ENCODE assay signal across 2 cellular contexts in the genomic region with DNA sequence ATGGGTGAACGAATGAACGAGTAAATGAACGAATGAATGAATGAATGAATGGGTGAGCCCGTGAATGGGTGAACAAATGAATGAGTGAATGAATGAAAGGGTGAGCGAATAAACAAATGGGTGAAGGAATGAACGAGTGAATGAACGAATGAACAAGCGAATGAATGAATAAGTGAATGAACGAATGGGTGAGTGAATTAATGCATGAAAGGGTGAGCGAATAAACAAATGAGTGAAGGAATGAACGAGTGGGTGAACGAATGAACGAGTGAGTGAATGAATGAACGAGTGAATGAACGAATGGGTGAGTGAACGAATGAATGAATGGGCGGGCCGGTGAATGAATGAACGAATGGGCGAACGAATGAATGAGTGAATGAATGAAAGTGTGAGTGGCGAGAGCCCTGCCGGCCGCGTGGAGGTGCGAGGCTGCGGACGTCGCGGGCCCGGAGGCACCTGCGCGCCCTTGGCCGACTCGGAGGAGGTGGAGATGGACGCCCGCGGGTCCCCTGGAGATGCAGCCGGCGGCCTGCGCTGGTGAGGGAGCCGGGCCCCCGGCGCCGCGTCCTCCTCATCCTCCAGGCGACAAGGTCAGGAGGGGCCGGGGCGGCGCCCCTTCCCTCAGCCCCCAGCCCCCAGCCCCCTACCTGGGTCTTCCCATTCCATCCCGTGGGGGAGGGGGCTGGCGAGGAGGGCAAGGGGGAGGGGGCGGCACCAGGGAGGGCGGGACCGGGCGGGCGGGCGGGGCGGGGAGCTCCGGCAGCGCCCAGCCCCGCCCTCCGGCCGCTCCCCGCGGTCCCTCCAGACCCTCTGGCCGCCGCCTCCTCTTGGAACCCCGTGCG.
TF ChIP-seq lines count a peak whose summit lies in the region.

No MANE protein-coding gene starts in this region.

TF ChIP-seq in HEK293, 187 proteins besides CTCF, POLR2A, EP300 and RAD21 (continued from another document):
- no peak for TF ChIP-seq ZNF184 (tag by site-specific recombination; IDR thresholded peaks at IDR 0.05)
- TF ChIP-seq ZNF530 (tag by site-specific recombination; IDR thresholded peaks at IDR 0.05; ENCODE audit: low read depth) = no peak
- no peak for TF ChIP-seq GLIS2 (tag by site-specific recombination; IDR thresholded peaks at IDR 0.05)
- TF ChIP-seq ZNF561 (tag by site-specific recombination; IDR thresholded peaks at IDR 0.05; ENCODE audit: borderline replicate concordance) = no peak
- TF ChIP-seq ZNF302 (tag by site-specific recombination; IDR thresholded peaks at IDR 0.05; ENCODE audit: low read depth) = no peak
- TF ChIP-seq, protein P1, sequence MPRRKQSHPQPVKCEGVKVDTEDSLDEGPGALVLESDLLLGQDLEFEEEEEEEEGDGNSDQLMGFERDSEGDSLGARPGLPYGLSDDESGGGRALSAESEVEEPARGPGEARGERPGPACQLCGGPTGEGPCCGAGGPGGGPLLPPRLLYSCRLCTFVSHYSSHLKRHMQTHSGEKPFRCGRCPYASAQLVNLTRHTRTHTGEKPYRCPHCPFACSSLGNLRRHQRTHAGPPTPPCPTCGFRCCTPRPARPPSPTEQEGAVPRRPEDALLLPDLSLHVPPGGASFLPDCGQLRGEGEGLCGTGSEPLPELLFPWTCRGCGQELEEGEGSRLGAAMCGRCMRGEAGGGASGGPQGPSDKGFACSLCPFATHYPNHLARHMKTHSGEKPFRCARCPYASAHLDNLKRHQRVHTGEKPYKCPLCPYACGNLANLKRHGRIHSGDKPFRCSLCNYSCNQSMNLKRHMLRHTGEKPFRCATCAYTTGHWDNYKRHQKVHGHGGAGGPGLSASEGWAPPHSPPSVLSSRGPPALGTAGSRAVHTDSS (tag by site-specific recombination; IDR thresholded peaks at IDR 0.05) = no peak
- TF ChIP-seq ZNF114 (tag by site-specific recombination; IDR thresholded peaks at IDR 0.05) = no peak
- no peak for TF ChIP-seq ZNF510 (tag by site-specific recombination; IDR thresholded peaks at IDR 0.05; ENCODE audit: insufficient replicate concordance)
- no peak for TF ChIP-seq RBAK (tag by site-specific recombination; IDR thresholded peaks at IDR 0.05)
- TF ChIP-seq, protein P2, sequence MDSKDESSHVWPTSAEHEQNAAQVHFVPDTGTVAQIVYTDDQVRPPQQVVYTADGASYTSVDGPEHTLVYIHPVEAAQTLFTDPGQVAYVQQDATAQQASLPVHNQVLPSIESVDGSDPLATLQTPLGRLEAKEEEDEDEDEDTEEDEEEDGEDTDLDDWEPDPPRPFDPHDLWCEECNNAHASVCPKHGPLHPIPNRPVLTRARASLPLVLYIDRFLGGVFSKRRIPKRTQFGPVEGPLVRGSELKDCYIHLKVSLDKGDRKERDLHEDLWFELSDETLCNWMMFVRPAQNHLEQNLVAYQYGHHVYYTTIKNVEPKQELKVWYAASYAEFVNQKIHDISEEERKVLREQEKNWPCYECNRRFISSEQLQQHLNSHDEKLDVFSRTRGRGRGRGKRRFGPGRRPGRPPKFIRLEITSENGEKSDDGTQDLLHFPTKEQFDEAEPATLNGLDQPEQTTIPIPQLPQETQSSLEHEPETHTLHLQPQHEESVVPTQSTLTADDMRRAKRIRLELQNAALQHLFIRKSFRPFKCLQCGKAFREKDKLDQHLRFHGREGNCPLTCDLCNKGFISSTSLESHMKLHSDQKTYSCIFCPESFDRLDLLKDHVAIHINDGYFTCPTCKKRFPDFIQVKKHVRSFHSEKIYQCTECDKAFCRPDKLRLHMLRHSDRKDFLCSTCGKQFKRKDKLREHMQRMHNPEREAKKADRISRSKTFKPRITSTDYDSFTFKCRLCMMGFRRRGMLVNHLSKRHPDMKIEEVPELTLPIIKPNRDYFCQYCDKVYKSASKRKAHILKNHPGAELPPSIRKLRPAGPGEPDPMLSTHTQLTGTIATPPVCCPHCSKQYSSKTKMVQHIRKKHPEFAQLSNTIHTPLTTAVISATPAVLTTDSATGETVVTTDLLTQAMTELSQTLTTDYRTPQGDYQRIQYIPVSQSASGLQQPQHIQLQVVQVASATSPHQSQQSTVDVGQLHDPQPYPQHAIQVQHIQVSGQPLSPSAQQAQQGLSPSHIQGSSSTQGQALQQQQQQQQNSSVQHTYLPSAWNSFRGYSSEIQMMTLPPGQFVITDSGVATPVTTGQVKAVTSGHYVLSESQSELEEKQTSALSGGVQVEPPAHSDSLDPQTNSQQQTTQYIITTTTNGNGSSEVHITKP (tag by site-specific recombination; IDR thresholded peaks at IDR 0.05) = no peak
- no peak for TF ChIP-seq ZNF248 (tag by site-specific recombination; IDR thresholded peaks at IDR 0.05)
- TF ChIP-seq GLIS1 (tag by site-specific recombination; IDR thresholded peaks at IDR 0.05) = peak; percentile 68
- TF ChIP-seq ZNF19 (tag by site-specific recombination; IDR thresholded peaks at IDR 0.05; ENCODE audit: low read depth) = no peak
- TF ChIP-seq ZNF514 (tag by site-specific recombination; IDR thresholded peaks at IDR 0.05) = no peak
- TF ChIP-seq ZNF404 (tag by site-specific recombination; IDR thresholded peaks at IDR 0.05) = no peak
- TF ChIP-seq ZNF174 (tag by site-specific recombination; IDR thresholded peaks at IDR 0.05) = no peak
- no peak for TF ChIP-seq ZNF266 (tag by site-specific recombination; IDR thresholded peaks at IDR 0.05; ENCODE audit: low read depth)
- no peak for TF ChIP-seq ZFP41 (tag by site-specific recombination; IDR thresholded peaks at IDR 0.05; ENCODE audit: borderline replicate concordance)
- TF ChIP-seq ZBTB1 (tag by site-specific recombination; IDR thresholded peaks at IDR 0.05) = 0 out of 2 replicates have a peak, but pooled peaks have one; percentile 5
- peak; percentile 33 for TF ChIP-seq SP3 (tag by site-specific recombination; IDR thresholded peaks at IDR 0.05)

TF ChIP-seq in K562, 482 proteins besides CTCF, POLR2A, EP300 and RAD21 (continued from another document and continues in another):
- TF ChIP-seq, protein P2 (IDR thresholded peaks at IDR 0.05; ENCODE audit: partially characterized antibody) = no peak
- 0 out of 4 replicates have a peak, but pooled peaks of 1 of the 2 experiments have one; percentile 31 for TF ChIP-seq FOXK2 (conservative IDR thresholded peaks at IDR 0.05 in 1 of 2, IDR thresholded peaks at IDR 0.05 in 1 of 2; ENCODE audit: low read depth in 2 of 2)
- no peak for TF ChIP-seq SLC30A9 (CRISPR knock-in tag; IDR thresholded peaks at IDR 0.05)
- TF ChIP-seq GABPA (tag; conservative IDR thresholded peaks at IDR 0.05; ENCODE audit: low read depth) = no peak
- TF ChIP-seq, protein P3, sequence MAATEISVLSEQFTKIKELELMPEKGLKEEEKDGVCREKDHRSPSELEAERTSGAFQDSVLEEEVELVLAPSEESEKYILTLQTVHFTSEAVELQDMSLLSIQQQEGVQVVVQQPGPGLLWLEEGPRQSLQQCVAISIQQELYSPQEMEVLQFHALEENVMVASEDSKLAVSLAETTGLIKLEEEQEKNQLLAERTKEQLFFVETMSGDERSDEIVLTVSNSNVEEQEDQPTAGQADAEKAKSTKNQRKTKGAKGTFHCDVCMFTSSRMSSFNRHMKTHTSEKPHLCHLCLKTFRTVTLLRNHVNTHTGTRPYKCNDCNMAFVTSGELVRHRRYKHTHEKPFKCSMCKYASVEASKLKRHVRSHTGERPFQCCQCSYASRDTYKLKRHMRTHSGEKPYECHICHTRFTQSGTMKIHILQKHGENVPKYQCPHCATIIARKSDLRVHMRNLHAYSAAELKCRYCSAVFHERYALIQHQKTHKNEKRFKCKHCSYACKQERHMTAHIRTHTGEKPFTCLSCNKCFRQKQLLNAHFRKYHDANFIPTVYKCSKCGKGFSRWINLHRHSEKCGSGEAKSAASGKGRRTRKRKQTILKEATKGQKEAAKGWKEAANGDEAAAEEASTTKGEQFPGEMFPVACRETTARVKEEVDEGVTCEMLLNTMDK (IDR thresholded peaks at IDR 0.05; ENCODE audit: borderline replicate concordance, insufficient read depth, low read depth, low read length, poor library complexity, severe bottlenecking) = no peak
- TF ChIP-seq MAFG (tag; conservative IDR thresholded peaks at IDR 0.05) = no peak
- TF ChIP-seq SMARCE1 (IDR thresholded peaks at IDR 0.05) = no peak
- TF ChIP-seq, protein P4, sequence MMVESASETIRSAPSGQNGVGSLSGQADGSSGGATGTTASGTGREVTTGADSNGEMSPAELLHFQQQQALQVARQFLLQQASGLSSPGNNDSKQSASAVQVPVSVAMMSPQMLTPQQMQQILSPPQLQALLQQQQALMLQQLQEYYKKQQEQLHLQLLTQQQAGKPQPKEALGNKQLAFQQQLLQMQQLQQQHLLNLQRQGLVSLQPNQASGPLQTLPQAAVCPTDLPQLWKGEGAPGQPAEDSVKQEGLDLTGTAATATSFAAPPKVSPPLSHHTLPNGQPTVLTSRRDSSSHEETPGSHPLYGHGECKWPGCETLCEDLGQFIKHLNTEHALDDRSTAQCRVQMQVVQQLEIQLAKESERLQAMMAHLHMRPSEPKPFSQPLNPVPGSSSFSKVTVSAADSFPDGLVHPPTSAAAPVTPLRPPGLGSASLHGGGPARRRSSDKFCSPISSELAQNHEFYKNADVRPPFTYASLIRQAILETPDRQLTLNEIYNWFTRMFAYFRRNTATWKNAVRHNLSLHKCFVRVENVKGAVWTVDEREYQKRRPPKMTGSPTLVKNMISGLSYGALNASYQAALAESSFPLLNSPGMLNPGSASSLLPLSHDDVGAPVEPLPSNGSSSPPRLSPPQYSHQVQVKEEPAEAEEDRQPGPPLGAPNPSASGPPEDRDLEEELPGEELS (CRISPR knock-in tag; IDR thresholded peaks at IDR 0.05; ENCODE audit: borderline replicate concordance) = 0 out of 2 replicates have a peak, but pooled peaks have one; percentile 62
- 0 out of 4 replicates have a peak, but pooled peaks of 1 of the 2 experiments have one; percentile 27 for TF ChIP-seq NRF1 (conservative IDR thresholded peaks at IDR 0.05 in 1 of 2, IDR thresholded peaks at IDR 0.05 in 1 of 2)
- TF ChIP-seq, protein P5, sequence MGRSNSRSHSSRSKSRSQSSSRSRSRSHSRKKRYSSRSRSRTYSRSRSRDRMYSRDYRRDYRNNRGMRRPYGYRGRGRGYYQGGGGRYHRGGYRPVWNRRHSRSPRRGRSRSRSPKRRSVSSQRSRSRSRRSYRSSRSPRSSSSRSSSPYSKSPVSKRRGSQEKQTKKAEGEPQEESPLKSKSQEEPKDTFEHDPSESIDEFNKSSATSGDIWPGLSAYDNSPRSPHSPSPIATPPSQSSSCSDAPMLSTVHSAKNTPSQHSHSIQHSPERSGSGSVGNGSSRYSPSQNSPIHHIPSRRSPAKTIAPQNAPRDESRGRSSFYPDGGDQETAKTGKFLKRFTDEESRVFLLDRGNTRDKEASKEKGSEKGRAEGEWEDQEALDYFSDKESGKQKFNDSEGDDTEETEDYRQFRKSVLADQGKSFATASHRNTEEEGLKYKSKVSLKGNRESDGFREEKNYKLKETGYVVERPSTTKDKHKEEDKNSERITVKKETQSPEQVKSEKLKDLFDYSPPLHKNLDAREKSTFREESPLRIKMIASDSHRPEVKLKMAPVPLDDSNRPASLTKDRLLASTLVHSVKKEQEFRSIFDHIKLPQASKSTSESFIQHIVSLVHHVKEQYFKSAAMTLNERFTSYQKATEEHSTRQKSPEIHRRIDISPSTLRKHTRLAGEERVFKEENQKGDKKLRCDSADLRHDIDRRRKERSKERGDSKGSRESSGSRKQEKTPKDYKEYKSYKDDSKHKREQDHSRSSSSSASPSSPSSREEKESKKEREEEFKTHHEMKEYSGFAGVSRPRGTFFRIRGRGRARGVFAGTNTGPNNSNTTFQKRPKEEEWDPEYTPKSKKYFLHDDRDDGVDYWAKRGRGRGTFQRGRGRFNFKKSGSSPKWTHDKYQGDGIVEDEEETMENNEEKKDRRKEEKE (IDR thresholded peaks at IDR 0.05; ENCODE audit: borderline replicate concordance in 1 of 2, control insufficient read depth in 1 of 2, low read depth in 2 of 2, low read length in 1 of 2) = no peak
- TF ChIP-seq, protein P6, sequence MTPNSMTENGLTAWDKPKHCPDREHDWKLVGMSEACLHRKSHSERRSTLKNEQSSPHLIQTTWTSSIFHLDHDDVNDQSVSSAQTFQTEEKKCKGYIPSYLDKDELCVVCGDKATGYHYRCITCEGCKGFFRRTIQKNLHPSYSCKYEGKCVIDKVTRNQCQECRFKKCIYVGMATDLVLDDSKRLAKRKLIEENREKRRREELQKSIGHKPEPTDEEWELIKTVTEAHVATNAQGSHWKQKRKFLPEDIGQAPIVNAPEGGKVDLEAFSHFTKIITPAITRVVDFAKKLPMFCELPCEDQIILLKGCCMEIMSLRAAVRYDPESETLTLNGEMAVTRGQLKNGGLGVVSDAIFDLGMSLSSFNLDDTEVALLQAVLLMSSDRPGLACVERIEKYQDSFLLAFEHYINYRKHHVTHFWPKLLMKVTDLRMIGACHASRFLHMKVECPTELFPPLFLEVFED (CRISPR knock-in tag; conservative IDR thresholded peaks at IDR 0.05) = no peak
- TF ChIP-seq, protein P7, sequence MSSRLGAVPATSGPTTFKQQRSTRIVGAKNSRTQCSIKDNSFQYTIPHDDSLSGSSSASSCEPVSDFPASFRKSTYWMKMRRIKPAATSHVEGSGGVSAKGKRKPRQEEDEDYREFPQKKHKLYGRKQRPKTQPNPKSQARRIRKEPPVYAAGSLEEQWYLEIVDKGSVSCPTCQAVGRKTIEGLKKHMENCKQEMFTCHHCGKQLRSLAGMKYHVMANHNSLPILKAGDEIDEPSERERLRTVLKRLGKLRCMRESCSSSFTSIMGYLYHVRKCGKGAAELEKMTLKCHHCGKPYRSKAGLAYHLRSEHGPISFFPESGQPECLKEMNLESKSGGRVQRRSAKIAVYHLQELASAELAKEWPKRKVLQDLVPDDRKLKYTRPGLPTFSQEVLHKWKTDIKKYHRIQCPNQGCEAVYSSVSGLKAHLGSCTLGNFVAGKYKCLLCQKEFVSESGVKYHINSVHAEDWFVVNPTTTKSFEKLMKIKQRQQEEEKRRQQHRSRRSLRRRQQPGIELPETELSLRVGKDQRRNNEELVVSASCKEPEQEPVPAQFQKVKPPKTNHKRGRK (tag; IDR thresholded peaks at IDR 0.05) = peak; percentile 95
- TF ChIP-seq, protein P8, sequence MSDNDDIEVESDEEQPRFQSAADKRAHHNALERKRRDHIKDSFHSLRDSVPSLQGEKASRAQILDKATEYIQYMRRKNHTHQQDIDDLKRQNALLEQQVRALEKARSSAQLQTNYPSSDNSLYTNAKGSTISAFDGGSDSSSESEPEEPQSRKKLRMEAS (CRISPR knock-in tag; IDR thresholded peaks at IDR 0.05) = peak; percentile 97
